In the genomic region with DNA sequence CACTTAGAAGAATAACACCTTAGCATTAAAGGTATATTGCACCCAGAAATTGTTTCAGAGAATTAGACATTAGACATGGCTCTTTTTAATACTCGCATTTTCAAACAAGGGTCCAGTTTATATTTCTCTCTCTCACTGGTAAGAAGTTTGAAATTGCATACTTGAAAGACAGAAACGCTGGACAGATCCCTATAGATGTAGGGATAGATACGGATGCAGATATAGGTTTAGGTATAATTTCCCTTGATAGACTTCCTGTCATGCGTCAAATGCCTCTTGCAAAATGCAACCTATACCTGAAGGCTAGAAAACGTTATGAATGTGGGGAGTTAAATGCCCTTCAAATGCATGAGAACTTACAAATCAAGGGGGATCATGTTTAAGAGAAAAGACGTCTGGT, we compare ENCODE assay signal across 2 cellular contexts.
TF ChIP-seq lines count a peak whose summit lies in the region.

No MANE protein-coding gene starts in this region.

TF ChIP-seq in SK-N-SH, 30 proteins besides CTCF, POLR2A, EP300 and RAD21 (continued from another document):
- TF ChIP-seq, protein P1, sequence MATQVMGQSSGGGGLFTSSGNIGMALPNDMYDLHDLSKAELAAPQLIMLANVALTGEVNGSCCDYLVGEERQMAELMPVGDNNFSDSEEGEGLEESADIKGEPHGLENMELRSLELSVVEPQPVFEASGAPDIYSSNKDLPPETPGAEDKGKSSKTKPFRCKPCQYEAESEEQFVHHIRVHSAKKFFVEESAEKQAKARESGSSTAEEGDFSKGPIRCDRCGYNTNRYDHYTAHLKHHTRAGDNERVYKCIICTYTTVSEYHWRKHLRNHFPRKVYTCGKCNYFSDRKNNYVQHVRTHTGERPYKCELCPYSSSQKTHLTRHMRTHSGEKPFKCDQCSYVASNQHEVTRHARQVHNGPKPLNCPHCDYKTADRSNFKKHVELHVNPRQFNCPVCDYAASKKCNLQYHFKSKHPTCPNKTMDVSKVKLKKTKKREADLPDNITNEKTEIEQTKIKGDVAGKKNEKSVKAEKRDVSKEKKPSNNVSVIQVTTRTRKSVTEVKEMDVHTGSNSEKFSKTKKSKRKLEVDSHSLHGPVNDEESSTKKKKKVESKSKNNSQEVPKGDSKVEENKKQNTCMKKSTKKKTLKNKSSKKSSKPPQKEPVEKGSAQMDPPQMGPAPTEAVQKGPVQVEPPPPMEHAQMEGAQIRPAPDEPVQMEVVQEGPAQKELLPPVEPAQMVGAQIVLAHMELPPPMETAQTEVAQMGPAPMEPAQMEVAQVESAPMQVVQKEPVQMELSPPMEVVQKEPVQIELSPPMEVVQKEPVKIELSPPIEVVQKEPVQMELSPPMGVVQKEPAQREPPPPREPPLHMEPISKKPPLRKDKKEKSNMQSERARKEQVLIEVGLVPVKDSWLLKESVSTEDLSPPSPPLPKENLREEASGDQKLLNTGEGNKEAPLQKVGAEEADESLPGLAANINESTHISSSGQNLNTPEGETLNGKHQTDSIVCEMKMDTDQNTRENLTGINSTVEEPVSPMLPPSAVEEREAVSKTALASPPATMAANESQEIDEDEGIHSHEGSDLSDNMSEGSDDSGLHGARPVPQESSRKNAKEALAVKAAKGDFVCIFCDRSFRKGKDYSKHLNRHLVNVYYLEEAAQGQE (IDR thresholded peaks at IDR 0.05; ENCODE audit: low read depth, low read length): peak; percentile 50; the same call in 1 of the 2 replicates
- no peak for TF ChIP-seq YY1 (IDR thresholded peaks at IDR 0.05; ENCODE audit: low read depth)
TF ChIP-seq in SK-N-SH: peak in this region for 1.

TF ChIP-seq in SK-N-SH treated with all-trans-retinoic acid at 6 μM for 48 hours, 23 proteins besides CTCF, POLR2A, EP300 and RAD21 (continued from another document):
- TF ChIP-seq, protein P2, sequence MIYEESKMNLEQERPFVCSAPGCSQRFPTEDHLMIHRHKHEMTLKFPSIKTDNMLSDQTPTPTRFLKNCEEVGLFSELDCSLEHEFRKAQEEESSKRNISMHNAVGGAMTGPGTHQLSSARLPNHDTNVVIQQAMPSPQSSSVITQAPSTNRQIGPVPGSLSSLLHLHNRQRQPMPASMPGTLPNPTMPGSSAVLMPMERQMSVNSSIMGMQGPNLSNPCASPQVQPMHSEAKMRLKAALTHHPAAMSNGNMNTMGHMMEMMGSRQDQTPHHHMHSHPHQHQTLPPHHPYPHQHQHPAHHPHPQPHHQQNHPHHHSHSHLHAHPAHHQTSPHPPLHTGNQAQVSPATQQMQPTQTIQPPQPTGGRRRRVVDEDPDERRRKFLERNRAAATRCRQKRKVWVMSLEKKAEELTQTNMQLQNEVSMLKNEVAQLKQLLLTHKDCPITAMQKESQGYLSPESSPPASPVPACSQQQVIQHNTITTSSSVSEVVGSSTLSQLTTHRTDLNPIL (CRISPR knock-in tag; IDR thresholded peaks at IDR 0.05; ENCODE audit: low read depth): no peak
- no peak for TF ChIP-seq ZC3H10 (CRISPR knock-in tag; IDR thresholded peaks at IDR 0.05)
- TF ChIP-seq RARB (CRISPR knock-in tag; IDR thresholded peaks at IDR 0.05): no peak
- TF ChIP-seq ARNTL (CRISPR knock-in tag; IDR thresholded peaks at IDR 0.05; ENCODE audit: borderline replicate concordance, low read depth): no peak
- TF ChIP-seq TCF4 (CRISPR knock-in tag; IDR thresholded peaks at IDR 0.05; ENCODE audit: borderline replicate concordance): no peak
- no peak for TF ChIP-seq CSDC2 (CRISPR knock-in tag; IDR thresholded peaks at IDR 0.05)
- TF ChIP-seq TSHZ2 (CRISPR knock-in tag; IDR thresholded peaks at IDR 0.05): no peak
- TF ChIP-seq OSR1 (CRISPR knock-in tag; IDR thresholded peaks at IDR 0.05): no peak
- TF ChIP-seq, protein P3, sequence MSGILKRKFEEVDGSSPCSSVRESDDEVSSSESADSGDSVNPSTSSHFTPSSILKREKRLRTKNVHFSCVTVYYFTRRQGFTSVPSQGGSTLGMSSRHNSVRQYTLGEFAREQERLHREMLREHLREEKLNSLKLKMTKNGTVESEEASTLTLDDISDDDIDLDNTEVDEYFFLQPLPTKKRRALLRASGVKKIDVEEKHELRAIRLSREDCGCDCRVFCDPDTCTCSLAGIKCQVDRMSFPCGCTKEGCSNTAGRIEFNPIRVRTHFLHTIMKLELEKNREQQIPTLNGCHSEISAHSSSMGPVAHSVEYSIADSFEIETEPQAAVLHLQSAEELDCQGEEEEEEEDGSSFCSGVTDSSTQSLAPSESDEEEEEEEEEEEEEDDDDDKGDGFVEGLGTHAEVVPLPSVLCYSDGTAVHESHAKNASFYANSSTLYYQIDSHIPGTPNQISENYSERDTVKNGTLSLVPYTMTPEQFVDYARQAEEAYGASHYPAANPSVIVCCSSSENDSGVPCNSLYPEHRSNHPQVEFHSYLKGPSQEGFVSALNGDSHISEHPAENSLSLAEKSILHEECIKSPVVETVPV (CRISPR knock-in tag; IDR thresholded peaks at IDR 0.05): no peak
